ENCODE assay signal across 16 cellular contexts in the genomic region with DNA sequence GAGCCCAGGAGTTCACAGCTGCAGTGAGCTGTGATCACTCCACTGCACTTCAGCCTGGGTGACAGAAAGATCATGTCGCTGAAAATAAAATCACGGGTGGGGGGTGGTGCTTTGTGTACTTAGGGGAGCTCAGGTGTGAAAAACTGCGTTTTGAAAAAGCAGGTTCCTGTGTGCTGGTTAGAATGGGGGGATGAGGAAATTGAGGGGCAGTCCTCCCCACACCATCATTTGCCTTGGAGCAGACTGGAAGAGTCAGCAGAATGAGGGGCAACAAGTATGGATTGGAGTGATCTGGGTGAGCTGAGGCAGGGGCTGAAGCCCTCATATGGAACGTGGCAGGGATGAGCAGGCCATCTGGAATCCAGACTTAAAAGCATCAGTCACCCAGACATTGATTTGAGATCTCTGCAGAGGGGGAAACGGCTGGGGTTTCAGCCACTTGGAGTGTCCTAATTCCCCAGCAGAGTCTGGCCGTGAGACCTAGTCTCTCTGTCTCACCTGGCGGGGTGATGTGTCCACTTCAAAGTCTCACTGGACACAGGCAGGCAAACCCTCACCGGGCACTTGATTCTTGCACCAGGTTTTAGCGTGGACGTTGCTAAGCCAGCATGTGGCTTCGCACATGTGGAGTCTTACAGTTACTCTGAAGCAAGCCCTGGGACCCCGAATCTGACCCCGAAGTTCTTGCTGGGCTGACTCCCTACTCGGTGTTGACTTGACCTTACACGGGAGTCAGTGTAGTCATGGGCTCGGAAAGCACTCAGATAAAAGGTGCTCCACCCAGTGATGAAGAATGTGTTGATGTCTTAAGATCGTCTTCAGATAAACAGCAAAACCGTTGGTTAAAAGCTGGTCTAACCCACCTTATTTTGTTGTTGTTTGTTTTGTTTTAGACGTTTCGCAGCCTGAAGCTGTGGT.
A peak's percentile ranks its signal among the peaks of the same experiment; 100 is the strongest.
DNase-seq lines count a peak whose midpoint lies in the region; ATAC-seq, FAIRE-seq and TF ChIP-seq lines count a peak whose summit lies in the region.
"Had no signal": no experiment of that assay in that cellular context is flagged by ENCODE, and none has a peak within 500 bp of the region (broad histone marks: within the 10 kb centered on the region; RNA-seq: fewer than 3 reads in every experiment).

No MANE protein-coding gene starts in this region.

- no peak overlapping the region for H3K27ac ChIP-seq in OCI-LY7 (ENCODE audit: low read depth, low read length, poor library complexity, severe bottlenecking)
- no peak overlapping the region for H3K27ac ChIP-seq in astrocyte (ENCODE audit: low read depth, low read length)
- no peak overlapping the region for H3K27ac ChIP-seq in osteoblast (ENCODE audit: low read depth, low read length)
- H3K27ac ChIP-seq: A549 had no signal

- H3K4me3 Mint-ChIP-seq in activated CD4-positive, alpha-beta T cell treated with anti-CD3 and anti-CD28 coated beads, Interleukin-2, amount 10 ng/mL, durations not matched to agents 24 days and 14 days = no peak overlapping the region
- no peak overlapping the region for H3K4me3 Mint-ChIP-seq in astrocyte (ENCODE audit: unreplicated experiment)

- no peaks in the 10 kb centered on the region for H3K36me3 ChIP-seq in OCI-LY7 (ENCODE audit: insufficient read depth, low read length)
- no peaks in the 10 kb centered on the region for H3K36me3 ChIP-seq in astrocyte (ENCODE audit: insufficient read depth, low read length)
- H3K36me3 ChIP-seq in osteoblast (ENCODE audit: insufficient read depth, low read length) = peaks cover 6% of the 10 kb centered on the region
- H3K36me3 ChIP-seq: MG63 had no signal

- H4K20me1 ChIP-seq in OCI-LY7 (ENCODE audit: insufficient read depth, low read length) (no peaks in the 10 kb centered on the region), astrocyte (ENCODE audit: insufficient read depth, low read length) (peaks cover 95% of the 10 kb centered on the region), osteoblast (ENCODE audit: insufficient read depth, low read length) (peaks cover 72% of the 10 kb centered on the region)

- no peak overlapping the region for H3K9ac ChIP-seq in astrocyte (ENCODE audit: low read length)

- peaks cover 37% of the 10 kb centered on the region for H3K4me1 Mint-ChIP-seq in activated CD4-positive, alpha-beta T cell treated with anti-CD3 and anti-CD28 coated beads, Interleukin-2, amount 10 ng/mL, durations not matched to agents 24 days and 14 days
- H3K4me1 Mint-ChIP-seq in astrocyte (ENCODE audit: low read depth, unreplicated experiment) = peaks cover 22% of the 10 kb centered on the region

- H3K27ac Mint-ChIP-seq in activated CD4-positive, alpha-beta T cell treated with anti-CD3 and anti-CD28 coated beads, Interleukin-2, amount 10 ng/mL, durations not matched to agents 24 days and 14 days = peak overlapping the region; percentile 69
- peak overlapping the region; percentile 26 for H3K27ac Mint-ChIP-seq in astrocyte (ENCODE audit: unreplicated experiment)

- no peaks in the 10 kb centered on the region for H3K9me2 ChIP-seq in OCI-LY7 (ENCODE audit: insufficient read depth, low read length)

- H3K79me2 ChIP-seq in OCI-LY7 (ENCODE audit: insufficient read depth, low read depth, low read length) (no peaks in the 10 kb centered on the region), astrocyte (ENCODE audit: insufficient read depth, low read length) (peaks cover 57% of the 10 kb centered on the region), osteoblast (ENCODE audit: insufficient read depth, low read length) (peaks cover 53% of the 10 kb centered on the region)

- intact Hi-C loops in activated CD4-positive, alpha-beta T cell treated with anti-CD3 and anti-CD28 coated beads, Interleukin-2, amount 10 ng/mL, durations not matched to agents 24 days and 14 days (cut with micrococcal nuclease) = loop anchor here (5.0 kb wide), 1 partner anchor 37 kb away; no protein-coding TSS in a partner anchor
- intact Hi-C loops in OCI-LY7 (cut with micrococcal nuclease; ENCODE audit: unreplicated experiment) (no loop called here), head of caudate nucleus (cut with DNase I) (no loop called here)

- H3K36me3 Mint-ChIP-seq in activated CD4-positive, alpha-beta T cell treated with anti-CD3 and anti-CD28 coated beads, Interleukin-2, amount 10 ng/mL, durations not matched to agents 24 days and 14 days (ENCODE audit: low read depth) = peaks cover 6% of the 10 kb centered on the region
- H3K36me3 Mint-ChIP-seq in astrocyte (ENCODE audit: low read depth, unreplicated experiment) = peaks cover 5% of the 10 kb centered on the region

- H3K9me3 ChIP-seq in OCI-LY7 (ENCODE audit: low read length) (no peaks in the 10 kb centered on the region), astrocyte (ENCODE audit: insufficient read depth, low read depth, low read length) (no peaks in the 10 kb centered on the region), osteoblast (ENCODE audit: low read depth, low read length) (no peaks in the 10 kb centered on the region)
- H3K9me3 ChIP-seq: A549, lower lobe of right lung, MG63 had no signal

- POLR2A ChIA-PET in OCI-LY7 (lab: Charles Lee) = interaction anchor here (0.7 kb wide), 2 partner anchors 18 to 19 kb away, joined by 3 to 4 read pairs; no protein-coding TSS in a partner anchor

- no TSS peak for BruUV-seq in OCI-LY7 (replicated peaks; lab: Mats Ljungman, UMichigan)

- H3K4me2 ChIP-seq in OCI-LY7 (ENCODE audit: low read length) = peak overlapping the region; percentile 1; the same call in 1 of the 2 replicates
- H3K4me2 ChIP-seq in astrocyte (ENCODE audit: low read length) = no peak overlapping the region
- no peak overlapping the region for H3K4me2 ChIP-seq in osteoblast (ENCODE audit: insufficient read depth, low read length)
- H3K4me2 ChIP-seq: A549 had no signal

- TF ChIP-seq CTCF in OCI-LY7 (conservative IDR thresholded peaks at IDR 0.05; ENCODE audit: low read length) (no peak), astrocyte (IDR thresholded peaks at IDR 0.05; ENCODE audit: insufficient read depth, low read depth, low read length) (no peak), osteoblast (IDR thresholded peaks at IDR 0.05; ENCODE audit: extremely low read depth, low read depth, low read length) (no peak)

- no peak overlapping the region for H3K4me3 ChIP-seq in OCI-LY7 (ENCODE audit: low read depth, low read length, poor library complexity, severe bottlenecking)
- no peak overlapping the region for H3K4me3 ChIP-seq in astrocyte (ENCODE audit: insufficient read depth, low read depth, low read length)
- H3K4me3 ChIP-seq in osteoblast (ENCODE audit: insufficient read depth, low read length) = no peak overlapping the region
- H3K4me3 ChIP-seq: A549, lower lobe of right lung, MG63 had no signal

- no peak for FAIRE-seq in astrocyte (lab: Jason Lieb, UNC)
- FAIRE-seq: A549 had no signal

- no peak for ATAC-seq in GM21576 (IDR thresholded peaks at IDR 0.05; ENCODE audit: unreplicated experiment)
- ATAC-seq: A549, esophagus mucosa, lower lobe of right lung had no signal

- H3K27me3 ChIP-seq in astrocyte (ENCODE audit: insufficient read depth, low read length) = no peaks in the 10 kb centered on the region
- no peaks in the 10 kb centered on the region for H3K27me3 ChIP-seq in osteoblast (ENCODE audit: insufficient read depth, low read length)
- H3K27me3 ChIP-seq: MG63 had no signal

- no peak for DNase-seq in activated CD4-positive, alpha-beta T cell treated with anti-CD3 and anti-CD28 coated beads, Interleukin-2, amount 10 ng/mL, durations not matched to agents 24 days and 14 days
- no peak for DNase-seq in activated CD4-positive, alpha-beta T cell treated with anti-CD3 and anti-CD28 coated beads, Interleukin-2, amount 50 U/mL, for 48 hours
- DNase-seq in OCI-LY7 (ENCODE audit: low spot score) (peak; percentile 41), astrocyte (ENCODE audit: low read depth) (no peak), osteoblast (ENCODE audit: insufficient read length, low spot score, missing footprints) (peak; percentile 10), head of caudate nucleus (no peak), MV-4-11 (lab: John Stamatoyannopoulos, UW) (no peak)
- DNase-seq: activated CD4-positive, alpha-beta T cell treated with anti-CD3 and anti-CD28 coated beads, Interleukin-2, amount 50 U/mL, for 1 hour; Calu3; lower lobe of right lung; MG63; nucleus accumbens; SW 1271 had no signal

- CTCF ChIA-PET in OCI-LY7 (lab: Charles Lee; ENCODE audit: unreplicated experiment) = no interaction called here

- H2AFZ ChIP-seq in OCI-LY7 (ENCODE audit: low read length) (no peak overlapping the region), astrocyte (ENCODE audit: low read depth, low read length) (no peak overlapping the region), osteoblast (ENCODE audit: low read length) (no peak overlapping the region)

- no peaks in the 10 kb centered on the region for H3K9me3 Mint-ChIP-seq in activated CD4-positive, alpha-beta T cell treated with anti-CD3 and anti-CD28 coated beads, Interleukin-2, amount 10 ng/mL, durations not matched to agents 24 days and 14 days
- H3K9me3 Mint-ChIP-seq in astrocyte (ENCODE audit: unreplicated experiment) = no peaks in the 10 kb centered on the region

- H3K27me3 Mint-ChIP-seq in activated CD4-positive, alpha-beta T cell treated with anti-CD3 and anti-CD28 coated beads, Interleukin-2, amount 10 ng/mL, durations not matched to agents 24 days and 14 days = no peaks in the 10 kb centered on the region
- H3K27me3 Mint-ChIP-seq in astrocyte (ENCODE audit: low read depth, unreplicated experiment) = no peaks in the 10 kb centered on the region

- peaks cover 36% of the 10 kb centered on the region for H3K4me1 ChIP-seq in OCI-LY7 (ENCODE audit: insufficient read depth, low read length, poor library complexity, severe bottlenecking)
- peaks cover 15% of the 10 kb centered on the region for H3K4me1 ChIP-seq in astrocyte (ENCODE audit: insufficient read depth, low read length)
- H3K4me1 ChIP-seq in osteoblast (ENCODE audit: insufficient read depth, low read length) = peaks cover 23% of the 10 kb centered on the region

Comparison
In these comparisons a context has a peak if more than half of its experiments do, and no peak if none do; other contexts are left out.
1. DNase-seq: peak in OCI-LY7 (single experiment) and osteoblast (single experiment); none in activated CD4-positive, alpha-beta T cell treated with anti-CD3 and anti-CD28 coated beads, Interleukin-2, amount 10 ng/mL, durations not matched to agents 24 days and 14 days (single experiment), activated CD4-positive, alpha-beta T cell treated with anti-CD3 and anti-CD28 coated beads, Interleukin-2, amount 50 U/mL, for 48 hours (0 of 2), astrocyte (single experiment), head of caudate nucleus (0 of 42) and MV-4-11 (single experiment).